ENCODE assay signal across 26 cellular contexts in genomic region chr14:85088231-85088630, GRCh38.
DNase-seq lines count a peak whose midpoint lies in the region; ATAC-seq and TF ChIP-seq lines count a peak whose summit lies in the region.
"Had no signal": no experiment of that assay in that cellular context is flagged by ENCODE, and none has a peak within 500 bp of the region (broad histone marks: within the 10 kb centered on the region; RNA-seq: fewer than 3 reads in every experiment).

No MANE protein-coding gene starts in this region.

- ATAC-seq in omental fat pad (ENCODE audit: low FRiP score) (peak; percentile 73), GM21423 (IDR thresholded peaks at IDR 0.05; ENCODE audit: unreplicated experiment) (no peak), GM18520 (IDR thresholded peaks at IDR 0.05; ENCODE audit: unreplicated experiment) (no peak)
- no peak for ATAC-seq in activated T-cell treated with anti-CD3 and anti-CD28 coated beads, Interleukin-2, amount 50 U/mL, for 4 hours
- ATAC-seq: psoas muscle; stimulated activated naive B cell treated with anti-CD40 and anti-IgM and Interleukin-4, amounts not matched to agents 10 μg/mL and 1 μg/mL and 100 μg/mL, for 72 hours had no signal

- H3K27ac ChIP-seq in RWPE1, result no peak overlapping the region
- H3K27ac ChIP-seq: brain microvascular endothelial cell, HL-60, psoas muscle, SJSA1 had no signal

- no peaks in the 10 kb centered on the region for H3K36me3 Mint-ChIP-seq in activated T-cell treated with anti-CD3 and anti-CD28 coated beads, Interleukin-2, amount 50 U/mL, for 4 hours (ENCODE audit: insufficient read depth)
- H3K36me3 Mint-ChIP-seq: activated naive CD8-positive, alpha-beta T cell treated with anti-CD3 and anti-CD28 coated beads, Interleukin-2, amount 10 ng/mL, durations not matched to agents 7 days and 5 days; stimulated activated naive B cell treated with anti-CD40 and anti-IgM and Interleukin-4, amounts not matched to agents 10 μg/mL and 1 μg/mL and 100 μg/mL, for 72 hours had no signal

- H3K4me3 ChIP-seq in AG09309 (ENCODE audit: control insufficient read depth, low read depth, low read length), result no peak overlapping the region
- H3K4me3 ChIP-seq in fibroblast of mammary gland (ENCODE audit: control insufficient read depth, low read depth, low read length), result no peak overlapping the region
- H3K4me3 ChIP-seq: psoas muscle, SJSA1 had no signal

- no peak overlapping the region for H3K4me3 Mint-ChIP-seq in activated T-cell treated with anti-CD3 and anti-CD28 coated beads, Interleukin-2, amount 50 U/mL, for 4 hours
- H3K4me3 Mint-ChIP-seq: activated CD4-positive, alpha-beta T cell treated with anti-CD3 and anti-CD28 coated beads, Interleukin-2, amount 10 ng/mL, durations not matched to agents 7 days and 5 days; activated naive CD8-positive, alpha-beta T cell treated with anti-CD3 and anti-CD28 coated beads, Interleukin-2, amount 10 ng/mL, durations not matched to agents 7 days and 5 days; neural crest cell; stimulated activated naive B cell treated with anti-CD40 and anti-IgM and Interleukin-4, amounts not matched to agents 10 μg/mL and 1 μg/mL and 100 μg/mL, for 72 hours; T-helper 1 cell treated with Interleukin-12 subunit alpha and Interleukin-12 subunit beta and Interleukin-4 antibody, amounts not matched to agents 30 μg/mL and 1 μg/mL, for 36 hours had no signal

- H3K27me3 Mint-ChIP-seq in activated T-cell treated with anti-CD3 and anti-CD28 coated beads, Interleukin-2, amount 50 U/mL, for 4 hours (ENCODE audit: low read depth), result no peaks in the 10 kb centered on the region
- H3K27me3 Mint-ChIP-seq: activated CD4-positive, alpha-beta T cell treated with anti-CD3 and anti-CD28 coated beads, Interleukin-2, amount 10 ng/mL, durations not matched to agents 7 days and 5 days; activated naive CD8-positive, alpha-beta T cell treated with anti-CD3 and anti-CD28 coated beads, Interleukin-2, amount 10 ng/mL, durations not matched to agents 7 days and 5 days; stimulated activated naive B cell treated with anti-CD40 and anti-IgM and Interleukin-4, amounts not matched to agents 10 μg/mL and 1 μg/mL and 100 μg/mL, for 72 hours had no signal

- TF ChIP-seq CTCF in AG09309 (IDR thresholded peaks at IDR 0.05; ENCODE audit: control insufficient read depth, insufficient read depth, low read depth, low read length, missing control alignments) (no peak), RWPE1 (conservative IDR thresholded peaks at IDR 0.05; ENCODE audit: low read depth) (no peak), fibroblast of mammary gland (conservative IDR thresholded peaks at IDR 0.05; ENCODE audit: control insufficient read depth, insufficient read depth, low read depth, low read length) (no peak), omental fat pad (IDR thresholded peaks at IDR 0.05) (no peak)

- POLR2A ChIA-PET in RWPE1 (lab: Yijun Ruan, JAX; ENCODE audit: low non-redundant PET), result no interaction called here

- H3K4me1 Mint-ChIP-seq in activated T-cell treated with anti-CD3 and anti-CD28 coated beads, Interleukin-2, amount 50 U/mL, for 4 hours (ENCODE audit: low read depth), result no peaks in the 10 kb centered on the region
- H3K4me1 Mint-ChIP-seq: activated CD4-positive, alpha-beta T cell treated with anti-CD3 and anti-CD28 coated beads, Interleukin-2, amount 10 ng/mL, durations not matched to agents 7 days and 5 days; activated naive CD8-positive, alpha-beta T cell treated with anti-CD3 and anti-CD28 coated beads, Interleukin-2, amount 10 ng/mL, durations not matched to agents 7 days and 5 days; neural crest cell; stimulated activated naive B cell treated with anti-CD40 and anti-IgM and Interleukin-4, amounts not matched to agents 10 μg/mL and 1 μg/mL and 100 μg/mL, for 72 hours had no signal

- peak; percentile 14 for DNase-seq in AG09309 (ENCODE audit: low read depth)
- DNase-seq in RWPE1 (ENCODE audit: low spot score), result peak; percentile 9
- peak; percentile 50 for DNase-seq in fibroblast of mammary gland (ENCODE audit: low read depth)
- no peak for DNase-seq in omental fat pad (ENCODE audit: low spot score)
- no peak for DNase-seq in activated T-cell treated with anti-CD3 and anti-CD28 coated beads, Interleukin-2, amount 50 U/mL, for 4 hours
- DNase-seq in activated CD8-positive, alpha-beta memory T cell treated with anti-CD3 and anti-CD28 coated beads for 24 hours, result no peak
- DNase-seq: activated CD4-positive, alpha-beta T cell treated with anti-CD3 and anti-CD28 coated beads, Interleukin-2, amount 10 ng/mL, durations not matched to agents 7 days and 5 days; activated CD8-positive, alpha-beta memory T cell treated with anti-CD3 and anti-CD28 coated beads, Interleukin-2, amount 50 U/mL, for 4 hours; activated naive CD8-positive, alpha-beta T cell treated with anti-CD3 and anti-CD28 coated beads, Interleukin-2, amount 10 ng/mL, durations not matched to agents 7 days and 5 days; brain microvascular endothelial cell; Caco-2; cortex of kidney; DND-41; foreskin melanocyte; hippocampal formation; NCI-H1417 treated with DMSO at 0.1 percent for 48 hours; NCI-H2107; psoas muscle; small intestine; stimulated activated naive B cell treated with anti-CD40 and anti-IgM and Interleukin-4, amounts not matched to agents 10 μg/mL and 1 μg/mL and 100 μg/mL, for 72 hours had no signal

- H3K9me3 Mint-ChIP-seq in activated T-cell treated with anti-CD3 and anti-CD28 coated beads, Interleukin-2, amount 50 U/mL, for 4 hours, result peaks cover 7% of the 10 kb centered on the region
- H3K9me3 Mint-ChIP-seq: activated CD4-positive, alpha-beta T cell treated with anti-CD3 and anti-CD28 coated beads, Interleukin-2, amount 10 ng/mL, durations not matched to agents 7 days and 5 days; neural crest cell; stimulated activated naive B cell treated with anti-CD40 and anti-IgM and Interleukin-4, amounts not matched to agents 10 μg/mL and 1 μg/mL and 100 μg/mL, for 72 hours had no signal

- CTCF ChIA-PET in RWPE1 (lab: Yijun Ruan, JAX), result interaction anchor here (0.7 kb wide), 2 partner anchors 77 to 79 kb away, joined by 3 to 4 read pairs; no protein-coding TSS in a partner anchor

Comparison
In these comparisons a context has a peak if more than half of its experiments do, and no peak if none do; other contexts are left out.
1. DNase-seq: peak in AG09309 (single experiment), RWPE1 (single experiment) and fibroblast of mammary gland (single experiment); none in omental fat pad (single experiment), activated T-cell treated with anti-CD3 and anti-CD28 coated beads, Interleukin-2, amount 50 U/mL, for 4 hours (single experiment) and activated CD8-positive, alpha-beta memory T cell treated with anti-CD3 and anti-CD28 coated beads for 24 hours (single experiment).